ENCODE assay signal across 21 cellular contexts in the genomic region with DNA sequence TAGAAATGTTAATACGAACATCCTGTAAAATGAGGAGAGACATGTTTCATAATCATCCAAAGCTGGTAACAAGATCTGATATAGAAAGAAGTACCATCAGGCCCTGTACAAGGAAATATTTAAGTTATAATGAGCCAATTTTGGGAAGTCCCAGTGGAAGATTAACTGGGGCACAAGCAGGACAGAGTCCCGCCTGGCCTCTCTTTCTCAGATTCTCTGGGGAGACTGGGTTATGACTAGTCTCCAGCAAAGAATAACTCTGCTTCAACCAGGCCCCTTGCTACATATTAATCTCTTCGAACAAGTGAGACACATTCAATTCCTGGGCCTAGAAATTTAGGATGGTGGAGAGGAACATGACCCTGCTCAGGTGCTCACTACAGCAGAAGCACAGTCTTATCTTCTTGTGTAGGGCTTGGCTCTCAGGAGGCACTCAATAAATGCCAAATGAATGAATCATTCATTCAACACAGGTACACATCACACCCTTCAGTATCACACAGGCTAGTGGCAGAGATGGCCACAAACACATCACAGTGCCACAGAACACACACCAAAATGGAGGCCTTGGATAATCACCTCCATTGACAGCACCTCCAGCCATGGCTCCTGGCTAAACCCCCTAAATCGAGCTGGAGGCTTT. TPM values are rescaled to one million over a fixed set of nuclear protein-coding genes. Genes with fewer than 3 reads are reported as not detected.
DNase-seq lines count a peak whose midpoint lies in the region; ATAC-seq and TF ChIP-seq lines count a peak whose summit lies in the region.
"Had no signal": no experiment of that assay in that cellular context is flagged by ENCODE, and none has a peak within 500 bp of the region (broad histone marks: within the 10 kb centered on the region; RNA-seq: fewer than 3 reads in every experiment).

No MANE protein-coding gene starts in this region.

- no peak overlapping the region for H3K4me3 ChIP-seq in epithelial cell of esophagus (ENCODE audit: low read length)
- H3K4me3 ChIP-seq in thyroid gland (replicated peaks in 1 of 3): no peak overlapping the region
- H3K4me3 ChIP-seq: BLaER1, left ventricle myocardium inferior, sigmoid colon, SK-N-MC had no signal

- intact Hi-C loops in thyroid gland (cut with DNase I): no loop called here
- intact Hi-C loops in activated naive CD4-positive, alpha-beta T cell treated with anti-CD3 and anti-CD28 coated beads for 36 hours (cut with micrococcal nuclease): no loop called here

- TF ChIP-seq POLR2A in thyroid gland (IDR thresholded peaks at IDR 0.05): no peak

- peaks cover 5% of the 10 kb centered on the region for H3K9me3 Mint-ChIP-seq in activated naive CD4-positive, alpha-beta T cell treated with anti-CD3 and anti-CD28 coated beads for 36 hours

- peak; percentile 46 for ATAC-seq in GM18498 (IDR thresholded peaks at IDR 0.05; ENCODE audit: unreplicated experiment)
- peak; percentile 68 for ATAC-seq in GM19397 (IDR thresholded peaks at IDR 0.05; ENCODE audit: unreplicated experiment)
- ATAC-seq in HG02973 (IDR thresholded peaks at IDR 0.05; ENCODE audit: unreplicated experiment): peak; percentile 45
- ATAC-seq: activated T-cell treated with anti-CD3 and anti-CD28 coated beads, Interleukin-2, amount 50 U/mL, for 72 hours had no signal

- CTCF ChIA-PET in activated naive CD4-positive, alpha-beta T cell treated with anti-CD3 and anti-CD28 coated beads for 36 hours (lab: Charles Lee): no interaction called here

- H3K4me1 ChIP-seq in thyroid gland: no peaks in the 10 kb centered on the region
- H3K4me1 ChIP-seq: left ventricle myocardium inferior had no signal

- no peak overlapping the region for H3K27ac Mint-ChIP-seq in activated naive CD4-positive, alpha-beta T cell treated with anti-CD3 and anti-CD28 coated beads for 36 hours
- H3K27ac Mint-ChIP-seq: activated T-cell treated with anti-CD3 and anti-CD28 coated beads, Interleukin-2, amount 50 U/mL, for 72 hours; nephron progenitor cell had no signal

- no peak overlapping the region for H3K27ac ChIP-seq in thyroid gland
- H3K27ac ChIP-seq: BLaER1, left ventricle myocardium inferior, sigmoid colon had no signal

- H3K4me3 Mint-ChIP-seq in activated naive CD4-positive, alpha-beta T cell treated with anti-CD3 and anti-CD28 coated beads for 36 hours: no peak overlapping the region
- H3K4me3 Mint-ChIP-seq: activated T-cell treated with anti-CD3 and anti-CD28 coated beads, Interleukin-2, amount 50 U/mL, for 72 hours; nephron progenitor cell had no signal

- H3K9me3 ChIP-seq in thyroid gland: no peaks in the 10 kb centered on the region
- H3K9me3 ChIP-seq: left ventricle myocardium inferior, sigmoid colon had no signal

- no peaks in the 10 kb centered on the region for H3K36me3 ChIP-seq in thyroid gland
- H3K36me3 ChIP-seq: BLaER1, left ventricle myocardium inferior, sigmoid colon had no signal

- H3K27me3 Mint-ChIP-seq in activated naive CD4-positive, alpha-beta T cell treated with anti-CD3 and anti-CD28 coated beads for 36 hours (ENCODE audit: low read depth): peaks cover 8% of the 10 kb centered on the region

- peaks cover 2% of the 10 kb centered on the region for H3K36me3 Mint-ChIP-seq in activated naive CD4-positive, alpha-beta T cell treated with anti-CD3 and anti-CD28 coated beads for 36 hours (ENCODE audit: low read depth)

- peaks cover 10% of the 10 kb centered on the region for H3K4me1 Mint-ChIP-seq in activated naive CD4-positive, alpha-beta T cell treated with anti-CD3 and anti-CD28 coated beads for 36 hours (ENCODE audit: low read depth)

- WGBS in thyroid gland, 2 donors: 80 to 89% methylated on average over 4 of the region's 4 CpGs

- DNase-seq in epithelial cell of esophagus (ENCODE audit: low read depth) (peak; percentile 66), NCI-H1417 (lab: John Stamatoyannopoulos, UW) (no peak), thyroid gland (no peak)
- no peak for DNase-seq in activated naive CD4-positive, alpha-beta T cell treated with anti-CD3 and anti-CD28 coated beads for 36 hours
- DNase-seq in stimulated activated CD4-positive, alpha-beta T cell treated with anti-CD3 and anti-CD28 coated beads, Interleukin-1b, Interleukin-23, amount 100 ng/mL, for 48 hours: no peak
- DNase-seq: activated CD4-positive, alpha-beta T cell treated with anti-CD3 and anti-CD28 coated beads for 4 hours; activated naive CD4-positive, alpha-beta T cell treated with anti-CD3 and anti-CD28 coated beads, Interleukin-2, amount 50 U/mL, for 16 hours; activated T-cell treated with anti-CD3 and anti-CD28 coated beads, Interleukin-2, amount 50 U/mL, for 72 hours; COR-L47; HCEC 1CT; head of caudate nucleus; left ventricle myocardium inferior; NCI-H526; nephron progenitor cell; sigmoid colon; T-helper 2 cell had no signal

- no peaks in the 10 kb centered on the region for H3K27me3 ChIP-seq in thyroid gland
- H3K27me3 ChIP-seq: BLaER1, sigmoid colon had no signal

- TF ChIP-seq CTCF in epithelial cell of esophagus (IDR thresholded peaks at IDR 0.05; ENCODE audit: insufficient read depth, low read depth, low read length, missing control alignments) (no peak), thyroid gland (IDR thresholded peaks at IDR 0.05) (no peak)

RNA-seq across cellular contexts. Expression of a gene that starts 46.3 kb away (rescaled TPM):
- 10 to 100 TPM; 19.4 to 28.7 (median 21.8) TPM for total RNA-seq in thyroid gland
- under 1 TPM; 0.10 to 0.17 TPM for total RNA-seq in activated naive CD4-positive, alpha-beta T cell treated with anti-CD3 and anti-CD28 coated beads for 36 hours

Comparison
In these comparisons a context has a peak if more than half of its experiments do, and no peak if none do; other contexts are left out.
1. RNA of a gene that starts 46.3 kb away (total RNA-seq): 19.4 to 28.7 TPM in thyroid gland; 0.10 to 0.17 TPM in activated naive CD4-positive, alpha-beta T cell treated with anti-CD3 and anti-CD28 coated beads for 36 hours; every median in the first group is over 10 times any median in the second.
2. Peak in every context shown above with its lines, with median percentiles within 50 percentile points of each other: ATAC-seq.